In genomic region chr2:68303033-68303901, GRCh38 we compare ENCODE assay signal across 1 cellular context.
TF ChIP-seq lines count a peak whose summit lies in the region.

No MANE protein-coding gene starts in this region.

TF ChIP-seq in HepG2, 621 proteins besides CTCF, POLR2A, EP300 and RAD21 (continued from another document):
- TF ChIP-seq ZNF18 (CRISPR knock-in tag; IDR thresholded peaks at IDR 0.05; ENCODE audit: insufficient replicate concordance) (no peak), E2F5 (CRISPR knock-in tag; conservative IDR thresholded peaks at IDR 0.05) (no peak), ELF4 (CRISPR knock-in tag; IDR thresholded peaks at IDR 0.05; ENCODE audit: borderline replicate concordance) (no peak), ETS1 (CRISPR knock-in tag; IDR thresholded peaks at IDR 0.05) (no peak), FOXP1 (IDR thresholded peaks at IDR 0.05) (no peak), FOXP1 (CRISPR knock-in tag; IDR thresholded peaks at IDR 0.05) (peak; percentile 39; the same call in 1 of the 2 replicates), NR3C1 (CRISPR knock-in tag; IDR thresholded peaks at IDR 0.05) (no peak), GABPB1 (CRISPR knock-in tag; IDR thresholded peaks at IDR 0.05) (no peak), PTBP1 (IDR thresholded peaks at IDR 0.05; ENCODE audit: low read depth, low read length, poor library complexity, severe bottlenecking) (no peak), ARID3A (IDR thresholded peaks at IDR 0.05; ENCODE audit: low read depth, low read length) (peak; percentile 32; the same call in 1 of the 2 replicates), DPF2 (CRISPR knock-in tag; IDR thresholded peaks at IDR 0.05; ENCODE audit: borderline replicate concordance, low read depth) (peak; percentile 54), ZNF776 (CRISPR knock-in tag; IDR thresholded peaks at IDR 0.05) (no peak), FOXA1 (IDR thresholded peaks at IDR 0.05) (no peak), FOXA1 (CRISPR knock-in tag; IDR thresholded peaks at IDR 0.05) (peak; percentile 40; the same call in 1 of the 2 replicates), CHD4 (IDR thresholded peaks at IDR 0.05; ENCODE audit: borderline replicate concordance, low read length) (peak; percentile 48; the same call in 1 of the 2 replicates), ZKSCAN5 (CRISPR knock-in tag; IDR thresholded peaks at IDR 0.05) (no peak), TCF7 (IDR thresholded peaks at IDR 0.05; ENCODE audit: low read depth) (peak; percentile 62; the same call in 1 of the 2 replicates), HMGA1 (CRISPR knock-in tag; conservative IDR thresholded peaks at IDR 0.05) (no peak), IRF9 (CRISPR knock-in tag; IDR thresholded peaks at IDR 0.05; ENCODE audit: borderline replicate concordance) (no peak), MED13 (CRISPR knock-in tag; IDR thresholded peaks at IDR 0.05) (no peak), THRA (CRISPR knock-in tag; IDR thresholded peaks at IDR 0.05; ENCODE audit: borderline replicate concordance) (no peak), TRAFD1 (CRISPR knock-in tag; IDR thresholded peaks at IDR 0.05; ENCODE audit: borderline replicate concordance) (no peak), ZNF367 (CRISPR knock-in tag; IDR thresholded peaks at IDR 0.05; ENCODE audit: borderline replicate concordance) (no peak), ZNF235 (CRISPR knock-in tag; IDR thresholded peaks at IDR 0.05; ENCODE audit: borderline replicate concordance) (no peak), ZNF704 (CRISPR knock-in tag; IDR thresholded peaks at IDR 0.05; ENCODE audit: borderline replicate concordance) (no peak), SRF (IDR thresholded peaks at IDR 0.05; ENCODE audit: low read depth, low read length) (no peak), PRDM10 (CRISPR knock-in tag; IDR thresholded peaks at IDR 0.05; ENCODE audit: low read depth) (no peak), HNRNPK (IDR thresholded peaks at IDR 0.05; ENCODE audit: low read depth, low read length, poor library complexity, severe bottlenecking) (no peak), FOSL2 (CRISPR knock-in tag; IDR thresholded peaks at IDR 0.05) (peak; percentile 95), ZNF264 (CRISPR knock-in tag; IDR thresholded peaks at IDR 0.05) (no peak), ZNF510 (CRISPR knock-in tag; IDR thresholded peaks at IDR 0.05; ENCODE audit: low read depth) (no peak), JUND (CRISPR knock-in tag; IDR thresholded peaks at IDR 0.05) (peak; percentile 89), ZNF331 (CRISPR knock-in tag; IDR thresholded peaks at IDR 0.05) (no peak), ARID5B (CRISPR knock-in tag; IDR thresholded peaks at IDR 0.05) (peak; percentile 78), ZNF589 (CRISPR knock-in tag; conservative IDR thresholded peaks at IDR 0.05) (no peak), ZNF556 (CRISPR knock-in tag; IDR thresholded peaks at IDR 0.05; ENCODE audit: borderline replicate concordance) (0 out of 2 replicates have a peak, but pooled peaks have one; percentile 33), KDM3A (CRISPR knock-in tag; IDR thresholded peaks at IDR 0.05; ENCODE audit: low read depth) (no peak), MAF1 (CRISPR knock-in tag; IDR thresholded peaks at IDR 0.05; ENCODE audit: borderline replicate concordance) (no peak), ZNF605 (CRISPR knock-in tag; IDR thresholded peaks at IDR 0.05) (no peak; the same call in 1 of the 2 replicates)
